22 cellular contexts compared by ENCODE assay signal in the genomic region with DNA sequence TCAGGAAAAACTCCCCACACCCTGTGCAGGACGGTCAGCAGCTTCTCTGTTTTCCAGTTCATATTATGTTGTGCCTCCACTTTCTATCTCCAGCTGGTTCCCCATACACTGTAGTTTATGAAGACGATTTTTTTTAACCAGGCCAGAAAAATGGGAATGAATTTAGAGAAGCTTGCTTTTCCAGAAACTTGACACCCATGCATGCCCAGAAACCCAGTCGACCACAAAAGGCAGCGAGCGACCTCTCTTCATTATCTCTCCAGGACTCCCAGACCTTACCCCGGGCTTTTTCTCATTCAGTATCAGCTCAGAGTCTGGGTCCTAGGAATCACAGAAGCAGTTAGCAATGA. TPM values are rescaled to one million over a fixed set of nuclear protein-coding genes. Genes with fewer than 3 reads are reported as not detected.
A peak's percentile ranks its signal among the peaks of the same experiment; 100 is the strongest.
DNase-seq lines count a peak whose midpoint lies in the region; ATAC-seq, FAIRE-seq and TF ChIP-seq lines count a peak whose summit lies in the region.
"Had no signal": no experiment of that assay in that cellular context is flagged by ENCODE, and none has a peak within 500 bp of the region (broad histone marks: within the 10 kb centered on the region; RNA-seq: fewer than 3 reads in every experiment).

No MANE protein-coding gene starts in this region.

- TF ChIP-seq POLR2A in transverse colon (IDR thresholded peaks at IDR 0.05) (no peak), GM12892 (IDR thresholded peaks at IDR 0.05; ENCODE audit: low read depth, low read length) (no peak)

- peak overlapping the region; percentile 16 to 40 for H3K27ac ChIP-seq in mucosa of rectum (ENCODE audit: low read depth in 2 of 2, low read length in 2 of 2)
- H3K27ac ChIP-seq in transverse colon: peak overlapping the region in 3 of 4 donors; percentile 20 to 46 (median 35)

- peaks cover 65% of the 10 kb centered on the region for H3K36me3 Mint-ChIP-seq in activated CD4-positive, alpha-beta memory T cell treated with anti-CD3 and anti-CD28 coated beads, Interleukin-2, amount 10 ng/mL, durations not matched to agents 7 days and 5 days (ENCODE audit: low read depth)
- peaks cover 15% of the 10 kb centered on the region for H3K36me3 Mint-ChIP-seq in activated CD4-positive, alpha-beta memory T cell treated with anti-CD3 and anti-CD28 coated beads for 36 hours

- H3K9ac ChIP-seq in mucosa of rectum (ENCODE audit: low read depth in 1 of 2, low read length in 2 of 2): no peak overlapping the region
- H3K9ac ChIP-seq: SK-N-SH had no signal

- no peaks in the 10 kb centered on the region for H3K27me3 Mint-ChIP-seq in activated CD4-positive, alpha-beta memory T cell treated with anti-CD3 and anti-CD28 coated beads, Interleukin-2, amount 10 ng/mL, durations not matched to agents 7 days and 5 days
- no peaks in the 10 kb centered on the region for H3K27me3 Mint-ChIP-seq in activated CD4-positive, alpha-beta memory T cell treated with anti-CD3 and anti-CD28 coated beads for 36 hours

- POLR2A ChIA-PET in activated CD4-positive, alpha-beta memory T cell treated with anti-CD3 and anti-CD28 coated beads, Interleukin-2, amount 10 ng/mL, durations not matched to agents 7 days and 5 days (lab: Charles Lee): interaction anchor here (1.4 kb wide), 1 partner anchor 9 kb away, joined by 5 read pairs; no protein-coding TSS in a partner anchor
- POLR2A ChIA-PET in activated CD4-positive, alpha-beta memory T cell treated with anti-CD3 and anti-CD28 coated beads for 36 hours (lab: Charles Lee): no interaction called here

- H3K4me1 ChIP-seq in mucosa of rectum (ENCODE audit: control insufficient read depth in 2 of 2, insufficient read depth in 2 of 2, low read length in 2 of 2): peaks cover 11 to 14% of the 10 kb centered on the region in 2 donors
- peaks cover 0 to 14% (median 9%) of the 10 kb centered on the region in 4 donors for H3K4me1 ChIP-seq in transverse colon

- in situ Hi-C loops in transverse colon (cut with MboI; ENCODE audit: low pct_ligation_motif_present in 1 of 4, low pct_unique_long_range_greater_than_20kb in 1 of 4, low sequenced_read_pairs in 3 of 4): loop anchor here in 1 of 4 donors (25.0 kb wide), 1 partner anchor 171 kb away; no protein-coding TSS in a partner anchor

- no peaks in the 10 kb centered on the region for H3K4me1 Mint-ChIP-seq in activated CD4-positive, alpha-beta memory T cell treated with anti-CD3 and anti-CD28 coated beads, Interleukin-2, amount 10 ng/mL, durations not matched to agents 7 days and 5 days
- H3K4me1 Mint-ChIP-seq in activated CD4-positive, alpha-beta memory T cell treated with anti-CD3 and anti-CD28 coated beads for 36 hours (ENCODE audit: low read depth): no peaks in the 10 kb centered on the region

- DNase-seq in activated CD4-positive, alpha-beta memory T cell treated with anti-CD3 and anti-CD28 coated beads, Interleukin-2, amount 10 ng/mL, durations not matched to agents 7 days and 5 days: peak; percentile 9
- DNase-seq in activated CD4-positive, alpha-beta memory T cell treated with anti-CD3 and anti-CD28 coated beads for 36 hours: no peak
- peak; percentile 61 for DNase-seq in NCI-H69 (lab: John Stamatoyannopoulos, UW)
- no peak for DNase-seq in transverse colon
- DNase-seq in GM12892 (ENCODE audit: insufficient read length): no peak
- DNase-seq: Calu3, DMS79 treated with DMSO at 0.1 percent for 48 hours, GF-D8, KBM-7, MV-4-11, NCI-H1105, NCI-H1694, NCI-H2029 treated with DMSO at 0.1 percent for 48 hours, NCI-H2171, NCI-H226, NCI-H510A, PC-3, SK-N-SH had no signal

- no peaks in the 10 kb centered on the region for H3K9me3 Mint-ChIP-seq in activated CD4-positive, alpha-beta memory T cell treated with anti-CD3 and anti-CD28 coated beads, Interleukin-2, amount 10 ng/mL, durations not matched to agents 7 days and 5 days
- no peaks in the 10 kb centered on the region for H3K9me3 Mint-ChIP-seq in activated CD4-positive, alpha-beta memory T cell treated with anti-CD3 and anti-CD28 coated beads for 36 hours

- intact Hi-C loops in activated CD4-positive, alpha-beta memory T cell treated with anti-CD3 and anti-CD28 coated beads for 36 hours (cut with micrococcal nuclease): no loop called here
- intact Hi-C loops in transverse colon (cut with DNase I; ENCODE audit: low total_unique reads): no loop called here

- H3K27ac Mint-ChIP-seq in activated CD4-positive, alpha-beta memory T cell treated with anti-CD3 and anti-CD28 coated beads, Interleukin-2, amount 10 ng/mL, durations not matched to agents 7 days and 5 days: no peak overlapping the region
- no peak overlapping the region for H3K27ac Mint-ChIP-seq in activated CD4-positive, alpha-beta memory T cell treated with anti-CD3 and anti-CD28 coated beads for 36 hours

- TF ChIP-seq EP300 in transverse colon (IDR thresholded peaks at IDR 0.05; ENCODE audit: low read depth): no peak

- H3K9me3 ChIP-seq in mucosa of rectum (ENCODE audit: control insufficient read depth in 2 of 2, low read length in 2 of 2) (no peaks in the 10 kb centered on the region), transverse colon (no peaks in the 10 kb centered on the region)
- H3K9me3 ChIP-seq: SK-N-SH had no signal

- no peak for FAIRE-seq in GM12892 (lab: Jason Lieb, UNC)
- FAIRE-seq: GM12891, HTR-8/SVneo had no signal

- H3K4me3 Mint-ChIP-seq in activated CD4-positive, alpha-beta memory T cell treated with anti-CD3 and anti-CD28 coated beads, Interleukin-2, amount 10 ng/mL, durations not matched to agents 7 days and 5 days: no peak overlapping the region
- H3K4me3 Mint-ChIP-seq in activated CD4-positive, alpha-beta memory T cell treated with anti-CD3 and anti-CD28 coated beads for 36 hours: no peak overlapping the region

- WGBS in transverse colon (ENCODE audit: low coverage in 1 of 2), 2 donors: 92 to 95% methylated on average over 6 of the region's 6 CpGs

- no peak for TF ChIP-seq CTCF in transverse colon (IDR thresholded peaks at IDR 0.05)

- no peak for ATAC-seq in HG02938 (IDR thresholded peaks at IDR 0.05; ENCODE audit: unreplicated experiment)
- ATAC-seq: PC-3 had no signal

- H3K36me3 ChIP-seq in mucosa of rectum (ENCODE audit: control insufficient read depth in 2 of 2, insufficient read depth in 2 of 2, low read length in 2 of 2): peaks cover 17 to 36% of the 10 kb centered on the region in 2 donors
- no peaks in the 10 kb centered on the region for H3K36me3 ChIP-seq in transverse colon

- CTCF ChIA-PET in activated CD4-positive, alpha-beta memory T cell treated with anti-CD3 and anti-CD28 coated beads, Interleukin-2, amount 10 ng/mL, durations not matched to agents 7 days and 5 days (lab: Charles Lee): no interaction called here
- CTCF ChIA-PET in activated CD4-positive, alpha-beta memory T cell treated with anti-CD3 and anti-CD28 coated beads for 36 hours (lab: Charles Lee): interaction anchor here (0.9 kb wide), 1 partner anchor 15 kb away, joined by 3 read pairs; no protein-coding TSS in a partner anchor

- H3K27me3 ChIP-seq in mucosa of rectum (ENCODE audit: control insufficient read depth in 2 of 2, insufficient read depth in 2 of 2, low read length in 2 of 2): no peaks in the 10 kb centered on the region
- no peaks in the 10 kb centered on the region for H3K27me3 ChIP-seq in transverse colon

- H3K4me3 ChIP-seq in mucosa of rectum (ENCODE audit: low read length in 2 of 2) (no peak overlapping the region), transverse colon (no peak overlapping the region)

RNA-seq across cellular contexts. Expression of a gene that starts 24.8 kb away (rescaled TPM):
- total RNA-seq in activated CD4-positive, alpha-beta memory T cell treated with anti-CD3 and anti-CD28 coated beads, Interleukin-2, amount 10 ng/mL, durations not matched to agents 7 days and 5 days: 10 to 100 TPM; 26.3 TPM
- total RNA-seq in activated CD4-positive, alpha-beta memory T cell treated with anti-CD3 and anti-CD28 coated beads for 36 hours: 10 to 100 TPM; 26.7 to 28.5 TPM
- total RNA-seq in transverse colon: 10 to 100 TPM in 3 of 4 donors, 1 to 10 TPM in 1; 4.5 to 36.2 (median 23.2) TPM
- polyA plus RNA-seq in GM12892 (2012; ENCODE audit: missing spikeins): 38.7 TPM

RNA-seq across cellular contexts. Expression of a gene that starts 24.9 kb away (rescaled TPM):
- 10 to 100 TPM; 32.7 to 32.8 TPM for total RNA-seq in activated CD4-positive, alpha-beta memory T cell treated with anti-CD3 and anti-CD28 coated beads, Interleukin-2, amount 10 ng/mL, durations not matched to agents 7 days and 5 days
- 10 to 100 TPM; 33.4 to 36.2 TPM for total RNA-seq in activated CD4-positive, alpha-beta memory T cell treated with anti-CD3 and anti-CD28 coated beads for 36 hours
- total RNA-seq in transverse colon: 10 to 100 TPM; 23.9 to 46.8 (median 36.3) TPM
- polyA plus RNA-seq in GM12892 (2012; ENCODE audit: missing spikeins): 33.3 TPM

Comparison
In these comparisons a context has a peak if more than half of its experiments do, and no peak if none do; other contexts are left out.
1. DNase-seq: peak in activated CD4-positive, alpha-beta memory T cell treated with anti-CD3 and anti-CD28 coated beads, Interleukin-2, amount 10 ng/mL, durations not matched to agents 7 days and 5 days (single experiment) and NCI-H69 (single experiment); none in activated CD4-positive, alpha-beta memory T cell treated with anti-CD3 and anti-CD28 coated beads for 36 hours (single experiment), transverse colon (single experiment) and GM12892 (single experiment).